ENCODE assay signal across 9 cellular contexts in the genomic region with DNA sequence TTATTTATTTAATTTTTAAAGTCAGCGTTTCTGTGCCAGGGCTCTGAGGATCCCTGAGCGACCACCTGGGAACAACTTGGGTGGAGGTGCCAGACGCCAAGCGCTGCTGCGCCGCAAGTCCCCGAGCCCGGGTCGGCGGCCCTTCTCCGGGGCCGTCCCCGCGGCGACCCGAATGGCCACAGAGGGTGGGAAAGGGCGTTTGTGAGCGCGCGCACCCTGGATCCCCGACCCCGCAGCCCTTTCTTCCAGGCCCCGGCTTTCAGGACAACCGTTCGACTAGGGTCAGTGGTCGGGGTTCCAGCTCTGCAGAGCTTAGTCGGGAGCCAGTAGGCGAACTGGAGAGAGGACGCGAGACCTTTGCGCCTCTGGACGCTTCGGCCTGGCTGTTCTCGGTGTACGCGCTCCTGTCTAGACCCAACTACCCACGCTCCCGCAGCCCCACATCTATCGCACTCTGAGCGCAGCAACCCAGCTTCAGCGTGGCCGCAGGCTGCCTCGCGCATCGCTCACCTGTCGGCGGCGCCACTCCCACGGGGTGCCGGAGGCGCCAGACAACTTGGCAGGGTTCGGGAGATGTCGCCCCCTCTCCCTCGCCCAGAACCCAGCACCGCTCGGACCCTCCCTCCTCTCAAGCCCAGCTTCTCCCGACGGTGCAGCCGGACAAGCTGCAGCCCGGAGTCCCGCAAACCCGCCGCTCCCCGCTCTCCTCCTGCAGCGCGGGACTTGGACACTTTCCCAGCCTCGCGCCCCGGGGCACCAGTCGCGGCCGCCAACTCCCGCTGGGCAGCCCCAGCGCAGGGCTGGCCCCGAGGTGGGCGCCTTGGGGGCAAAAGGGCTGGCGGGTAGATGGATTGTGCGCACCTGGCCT. TPM values are rescaled to one million over a fixed set of nuclear protein-coding genes. Genes with fewer than 3 reads are reported as not detected.
DNase-seq lines count a peak whose midpoint lies in the region; ATAC-seq and TF ChIP-seq lines count a peak whose summit lies in the region.
"Had no signal": no experiment of that assay in that cellular context is flagged by ENCODE, and none has a peak within 500 bp of the region (broad histone marks: within the 10 kb centered on the region; RNA-seq: fewer than 3 reads in every experiment).

No MANE protein-coding gene starts in this region.

- no peak for ATAC-seq in natural killer cell treated with Interleukin-12 subunit alpha and Interleukin-12 subunit beta and Interleukin-15 and Interleukin-18, amount 100 ng/mL, for 72 hours
- no peak for ATAC-seq in GM18867 (IDR thresholded peaks at IDR 0.05; ENCODE audit: unreplicated experiment)

- H3K4me3 Mint-ChIP-seq in glutamatergic neuron (ENCODE audit: unreplicated experiment) = peak overlapping the region; percentile 77
- no peak overlapping the region for H3K4me3 Mint-ChIP-seq in natural killer cell treated with Interleukin-12 subunit alpha and Interleukin-12 subunit beta and Interleukin-15 and Interleukin-18, amount 100 ng/mL, for 72 hours

- H3K27me3 ChIP-seq in prostate gland (replicated peaks; ENCODE audit: insufficient read depth) = no peaks in the 10 kb centered on the region

- no peaks in the 10 kb centered on the region for H3K9me3 ChIP-seq in prostate gland

- no peak for TF ChIP-seq POLR2A in prostate gland (IDR thresholded peaks at IDR 0.05)

- no peaks in the 10 kb centered on the region for H3K36me3 Mint-ChIP-seq in glutamatergic neuron (ENCODE audit: unreplicated experiment)
- H3K36me3 Mint-ChIP-seq in natural killer cell treated with Interleukin-12 subunit alpha and Interleukin-12 subunit beta and Interleukin-15 and Interleukin-18, amount 100 ng/mL, for 72 hours = no peaks in the 10 kb centered on the region

- intact Hi-C loops in prostate gland (cut with DNase I) = no loop called here

- TF ChIP-seq CTCF in glutamatergic neuron (IDR thresholded peaks at IDR 0.05; ENCODE audit: partially characterized antibody, unreplicated experiment) = no peak
- no peak for TF ChIP-seq CTCF in prostate gland (IDR thresholded peaks at IDR 0.05)

- H3K27ac Mint-ChIP-seq in glutamatergic neuron (ENCODE audit: unreplicated experiment) = no peak overlapping the region
- H3K27ac Mint-ChIP-seq in natural killer cell treated with Interleukin-12 subunit alpha and Interleukin-12 subunit beta and Interleukin-15 and Interleukin-18, amount 100 ng/mL, for 72 hours = no peak overlapping the region

- no peaks in the 10 kb centered on the region for H3K4me1 ChIP-seq in prostate gland (replicated peaks)

- WGBS in prostate gland = under 1% methylated on average over 62 of the region's 78 CpGs

- DNase-seq in ELR (ENCODE audit: low read depth) = peak; percentile 43
- peak; percentile 32 for DNase-seq in NCI-H774 (lab: John Stamatoyannopoulos, UW)
- DNase-seq in glutamatergic neuron = peak; percentile 41
- DNase-seq in prostate gland (ENCODE audit: low spot score) = no peak
- DNase-seq in COR-L47 (lab: John Stamatoyannopoulos, UW) = no peak
- DNase-seq in natural killer cell treated with Interleukin-12 subunit alpha and Interleukin-12 subunit beta and Interleukin-15 and Interleukin-18, amount 100 ng/mL, for 72 hours (ENCODE audit: low spot score) = no peak
- no peak for DNase-seq in cerebellar cortex (ENCODE audit: low spot score)
- DNase-seq: RPMI8226 had no signal

- H3K4me3 ChIP-seq in prostate gland = peak overlapping the region; percentile 32 to 40

- H3K36me3 ChIP-seq in prostate gland = no peaks in the 10 kb centered on the region

- H3K9me3 Mint-ChIP-seq in glutamatergic neuron (ENCODE audit: unreplicated experiment) = peaks cover 3% of the 10 kb centered on the region
- H3K9me3 Mint-ChIP-seq in natural killer cell treated with Interleukin-12 subunit alpha and Interleukin-12 subunit beta and Interleukin-15 and Interleukin-18, amount 100 ng/mL, for 72 hours = no peaks in the 10 kb centered on the region

- H3K4me1 Mint-ChIP-seq in glutamatergic neuron (ENCODE audit: low read depth, unreplicated experiment) = peaks cover 5% of the 10 kb centered on the region
- no peaks in the 10 kb centered on the region for H3K4me1 Mint-ChIP-seq in natural killer cell treated with Interleukin-12 subunit alpha and Interleukin-12 subunit beta and Interleukin-15 and Interleukin-18, amount 100 ng/mL, for 72 hours (ENCODE audit: low read depth in 2 of 2)

- H3K27me3 Mint-ChIP-seq in glutamatergic neuron (ENCODE audit: unreplicated experiment) = peaks cover 9% of the 10 kb centered on the region
- H3K27me3 Mint-ChIP-seq in natural killer cell treated with Interleukin-12 subunit alpha and Interleukin-12 subunit beta and Interleukin-15 and Interleukin-18, amount 100 ng/mL, for 72 hours = peaks cover 14 to 17% of the 10 kb centered on the region in 2 donors

- no peak overlapping the region for H3K27ac ChIP-seq in prostate gland

RNA-seq across cellular contexts. Expression of gene LYPD1, which starts 0.8 kb away (rescaled TPM):
- 1.1 TPM for total RNA-seq in glutamatergic neuron (ENCODE audit: unreplicated experiment)
- total RNA-seq in prostate gland = under 1 TPM in 1 of 2 donors, not detected in 1; 0.18 TPM
- total RNA-seq in natural killer cell treated with Interleukin-12 subunit alpha and Interleukin-12 subunit beta and Interleukin-15 and Interleukin-18, amount 100 ng/mL, for 72 hours = not detected

Comparison
In these comparisons a context has a peak if more than half of its experiments do, and no peak if none do; other contexts are left out.
1. DNase-seq: peak in ELR (single experiment), NCI-H774 (single experiment) and glutamatergic neuron (single experiment); none in prostate gland (single experiment), COR-L47 (single experiment), natural killer cell treated with Interleukin-12 subunit alpha and Interleukin-12 subunit beta and Interleukin-15 and Interleukin-18, amount 100 ng/mL, for 72 hours (single experiment) and cerebellar cortex (single experiment).